Comparison of ENCODE assay signal across 8 cellular contexts in the genomic region with DNA sequence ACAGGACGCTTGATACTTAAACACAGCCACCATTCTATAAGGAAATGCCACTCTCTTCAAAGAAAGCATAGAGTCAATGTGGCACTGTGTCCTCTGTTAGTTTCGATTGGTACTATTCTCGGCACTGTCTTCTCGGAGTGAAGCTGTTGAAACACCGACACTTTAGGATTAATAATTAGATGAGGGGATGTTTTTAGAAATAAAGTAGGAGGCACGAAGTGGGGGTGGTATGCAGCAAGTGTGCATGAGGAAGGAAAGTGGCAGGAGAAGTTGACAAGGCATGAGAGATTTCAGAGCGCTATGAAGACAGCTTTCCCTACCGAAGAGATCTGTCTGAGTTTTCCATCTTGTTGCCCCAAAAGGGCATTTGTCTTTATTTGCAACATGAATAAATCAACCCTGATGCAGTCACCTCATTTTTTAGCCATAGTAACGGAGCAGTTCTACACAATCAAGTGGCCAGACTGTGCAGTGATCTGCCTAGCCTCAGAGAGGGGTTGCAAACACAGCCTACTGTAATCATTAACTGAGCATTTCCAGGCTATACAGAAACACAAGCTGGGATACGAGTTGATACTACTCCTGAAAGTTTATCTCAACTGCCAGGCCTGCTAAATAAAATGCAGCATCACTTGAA. TPM values are rescaled to one million over a fixed set of nuclear protein-coding genes. Genes with fewer than 3 reads are reported as not detected.
DNase-seq lines count a peak whose midpoint lies in the region; ATAC-seq and TF ChIP-seq lines count a peak whose summit lies in the region.

No MANE protein-coding gene starts in this region.

- TF ChIP-seq CTCF in psoas muscle (IDR thresholded peaks at IDR 0.05) = no peak

- peak overlapping the region; percentile 78 to 91 for H3K4me3 Mint-ChIP-seq in effector memory CD8-positive, alpha-beta T cell

- H3K4me3 ChIP-seq in psoas muscle = peak overlapping the region; percentile 33

- DNase-seq in KBM-7 (peak; percentile 7), psoas muscle (no peak), iPS-NIHi7 (ENCODE audit: extremely low spot score) (no peak)
- peak in 1 of 3 experiments; percentile 30 for DNase-seq in effector memory CD8-positive, alpha-beta T cell
- no peak for DNase-seq in stimulated activated CD4-positive, alpha-beta T cell treated with anti-CD3 and anti-CD28 coated beads, Interleukin-4, amount 100 ng/mL, for 4 hours

- no peaks in the 10 kb centered on the region for H3K36me3 ChIP-seq in psoas muscle (ENCODE audit: insufficient read depth in 1 of 2, low read depth in 1 of 2)

- intact Hi-C loops in psoas muscle (cut with DNase I) = no loop called here

- H3K27me3 Mint-ChIP-seq in effector memory CD8-positive, alpha-beta T cell = no peaks in the 10 kb centered on the region

- peak; percentile 39 for ATAC-seq in GM18867 (IDR thresholded peaks at IDR 0.05; ENCODE audit: unreplicated experiment)
- peak; percentile 37 for ATAC-seq in effector memory CD8-positive, alpha-beta T cell (replicated peaks)
- no peak for ATAC-seq in psoas muscle
- ATAC-seq in HG03097 (IDR thresholded peaks at IDR 0.05; ENCODE audit: low FRiP score, unreplicated experiment) = no peak
- no peak for ATAC-seq in HG03095 (IDR thresholded peaks at IDR 0.05; ENCODE audit: unreplicated experiment)

- no peaks in the 10 kb centered on the region for H3K9me3 Mint-ChIP-seq in effector memory CD8-positive, alpha-beta T cell

- peaks cover 36 to 67% of the 10 kb centered on the region in 2 donors for H3K4me1 Mint-ChIP-seq in effector memory CD8-positive, alpha-beta T cell (ENCODE audit: low read depth in 2 of 2)

- in situ Hi-C loops in KBM-7 (cut with MboI; ENCODE audit: low pct_unique_long_range_greater_than_20kb, low sequenced_read_pairs) = no loop called here

- no peaks in the 10 kb centered on the region for H3K4me1 ChIP-seq in psoas muscle

- H3K36me3 Mint-ChIP-seq in effector memory CD8-positive, alpha-beta T cell (ENCODE audit: insufficient read depth) = peaks cover 37% of the 10 kb centered on the region

- peak overlapping the region; percentile 92 to 97 for H3K27ac Mint-ChIP-seq in effector memory CD8-positive, alpha-beta T cell

- 34 to 51% (median 38%) methylated on average over 10 of the region's 10 CpGs for WGBS in psoas muscle, 3 donors

- no peaks in the 10 kb centered on the region for H3K9me3 ChIP-seq in psoas muscle

- no peak overlapping the region for H3K27ac ChIP-seq in psoas muscle

- H3K27me3 ChIP-seq in psoas muscle (ENCODE audit: insufficient read depth in 3 of 3, low read length in 2 of 3) = no peaks in the 10 kb centered on the region

RNA-seq across cellular contexts. Expression of gene GPRIN3, which starts 8.3 kb away (rescaled TPM):
- 1 to 10 TPM; 1.2 to 3.0 (median 1.5) TPM for total RNA-seq in psoas muscle
- polyA plus RNA-seq in psoas muscle = under 1 TPM; 0.30 to 0.58 (median 0.49) TPM

Comparison
In these comparisons a context has a peak if more than half of its experiments do, and no peak if none do; other contexts are left out.
1. ATAC-seq: peak in GM18867 (single experiment) and effector memory CD8-positive, alpha-beta T cell (single experiment); none in psoas muscle (0 of 4), HG03097 (single experiment) and HG03095 (single experiment).